Comparison of ENCODE assay signal across 8 cellular contexts in genomic region chr19:35135389-35135909, GRCh38. TPM values are rescaled to one million over a fixed set of nuclear protein-coding genes. Genes with fewer than 3 reads are reported as not detected.
DNase-seq lines count a peak whose midpoint lies in the region; ATAC-seq and TF ChIP-seq lines count a peak whose summit lies in the region.

No MANE protein-coding gene starts in this region.

- DNase-seq in CD4-positive, alpha-beta memory T cell, result peak; percentile 48 to 66 (median 52)
- peak in 1 of 2 experiments; percentile 71 for DNase-seq in PC-9
- peak; percentile 45 to 49 for DNase-seq in activated T-helper 1 cell treated with anti-CD3 and anti-CD28 coated beads, Interleukin-2, amount 50 U/mL, for 16 hours (ENCODE audit: low read depth in 1 of 2, low spot score in 1 of 2)
- DNase-seq in fibroblast of the aortic adventitia (ENCODE audit: low read depth), result peak; percentile 65
- peak; percentile 43 to 49 for DNase-seq in thyroid gland

- no peak overlapping the region for H3K27ac ChIP-seq in CD4-positive, alpha-beta memory T cell (ENCODE audit: low read depth, low read length)
- H3K27ac ChIP-seq in PC-9 (no peak overlapping the region), neural cell (ENCODE audit: low read length) (no peak overlapping the region), thyroid gland (peak overlapping the region in 1 of 3 donors; percentile 19)

- peak; percentile 93 for TF ChIP-seq CTCF in PC-9 (conservative IDR thresholded peaks at IDR 0.05)
- peak; percentile 88 for TF ChIP-seq CTCF in fibroblast of the aortic adventitia (IDR thresholded peaks at IDR 0.05; ENCODE audit: insufficient read depth, low read length)
- peak; percentile 72 for TF ChIP-seq CTCF in neural cell (IDR thresholded peaks at IDR 0.05; ENCODE audit: poor library complexity, severe bottlenecking)
- TF ChIP-seq CTCF in thyroid gland (IDR thresholded peaks at IDR 0.05), result peak; percentile 42 to 79 (median 68)

- H3K9me2 ChIP-seq in PC-9 (ENCODE audit: insufficient read depth), result no peaks in the 10 kb centered on the region
- no peaks in the 10 kb centered on the region for H3K9me2 ChIP-seq in neural cell (ENCODE audit: insufficient read depth, low read length)

- no peaks in the 10 kb centered on the region for H3K27me3 ChIP-seq in CD4-positive, alpha-beta memory T cell (ENCODE audit: insufficient read depth, low read length)
- H3K27me3 ChIP-seq in PC-9 (ENCODE audit: insufficient read depth, low read depth) (no peaks in the 10 kb centered on the region), neural cell (ENCODE audit: insufficient read depth, low read depth, low read length) (no peaks in the 10 kb centered on the region), thyroid gland (no peaks in the 10 kb centered on the region)

- no peaks in the 10 kb centered on the region for H3K27me3 Mint-ChIP-seq in CD4-positive, alpha-beta memory T cell

- peaks cover 0 to 4% of the 10 kb centered on the region in 2 donors for H3K36me3 Mint-ChIP-seq in CD4-positive, alpha-beta memory T cell

- intact Hi-C loops in CD4-positive, alpha-beta memory T cell (cut with micrococcal nuclease), result loop anchor here (1.0 kb wide), 1 partner anchor 21 kb away; no protein-coding TSS in a partner anchor
- intact Hi-C loops in PC-9 (cut with micrococcal nuclease; ENCODE audit: unreplicated experiment), result loop anchor here (1.0 kb wide), 2 partner anchors 21 to 68 kb away; no protein-coding TSS in a partner anchor
- intact Hi-C loops in thyroid gland (cut with DNase I), result no loop called here

- POLR2A ChIA-PET in CD4-positive, alpha-beta memory T cell (lab: Charles Lee; ENCODE audit: partially characterized antibody), result interaction anchor here (0.8 kb wide), 1 partner anchor 121 kb away, joined by 3 read pairs; no protein-coding TSS in a partner anchor
- POLR2A ChIA-PET in PC-9 (lab: Charles Lee; ENCODE audit: unreplicated experiment), result no interaction called here

- peak; percentile 62 for TF ChIP-seq RAD21 in neural cell (conservative IDR thresholded peaks at IDR 0.05)

- H3K4me1 Mint-ChIP-seq in CD4-positive, alpha-beta memory T cell, result peaks cover 2 to 21% (median 8%) of the 10 kb centered on the region in 4 donors

- H3K4me3 ChIP-seq in CD4-positive, alpha-beta memory T cell (ENCODE audit: low read length in 2 of 2), result no peak overlapping the region
- no peak overlapping the region for H3K4me3 ChIP-seq in PC-9
- no peak overlapping the region for H3K4me3 ChIP-seq in fibroblast of the aortic adventitia (ENCODE audit: low read depth, low read length)
- H3K4me3 ChIP-seq in neural cell (ENCODE audit: low read length), result no peak overlapping the region
- no peak overlapping the region for H3K4me3 ChIP-seq in thyroid gland (replicated peaks in 1 of 3)

- peak; percentile 60 for ATAC-seq in HG03432 (IDR thresholded peaks at IDR 0.05; ENCODE audit: unreplicated experiment)
- no peak for ATAC-seq in GM21723 (IDR thresholded peaks at IDR 0.05; ENCODE audit: unreplicated experiment)

- H3K27ac Mint-ChIP-seq in CD4-positive, alpha-beta memory T cell, result peak overlapping the region in 2 of 7 donors; percentile 6 to 71

- peaks cover 0 to 8% (median 0%) of the 10 kb centered on the region in 8 donors for H3K9me3 Mint-ChIP-seq in CD4-positive, alpha-beta memory T cell

- BruUV-seq in PC-9 (replicated peaks; lab: Mats Ljungman, UMichigan), result no TSS peak

- no peak for TF ChIP-seq EP300 in neural cell (conservative IDR thresholded peaks at IDR 0.05; ENCODE audit: poor library complexity, severe bottlenecking)

- H4K20me1 ChIP-seq in PC-9 (ENCODE audit: insufficient read depth) (no peaks in the 10 kb centered on the region), neural cell (ENCODE audit: insufficient read depth) (no peaks in the 10 kb centered on the region)

- no peak overlapping the region for H3K9ac ChIP-seq in neural cell (ENCODE audit: low read length)

- CTCF ChIA-PET in CD4-positive, alpha-beta memory T cell (lab: Charles Lee; ENCODE audit: partially characterized antibody), result interaction anchor here (1.0 to 3.6 kb wide), 8 partner anchors 7 to 328 kb away, joined by 3 to 20 read pairs (median 5); partner anchors contain the start of genes FXYD3 and FXYD5
- CTCF ChIA-PET in PC-9 (lab: Charles Lee), result interaction anchor here (0.6 to 1.0 kb wide), 2 partner anchors 18 to 21 kb away, joined by 3 to 4 read pairs; no protein-coding TSS in a partner anchor

- no peaks in the 10 kb centered on the region for H3K79me2 ChIP-seq in PC-9 (ENCODE audit: low read depth)
- no peaks in the 10 kb centered on the region for H3K79me2 ChIP-seq in neural cell (replicated peaks; ENCODE audit: insufficient read depth, low read length)

- H3K9me3 ChIP-seq in CD4-positive, alpha-beta memory T cell (ENCODE audit: control insufficient read depth in 1 of 2, low read length in 2 of 2), result no peaks in the 10 kb centered on the region
- H3K9me3 ChIP-seq in PC-9 (ENCODE audit: insufficient read depth, low read depth), result no peaks in the 10 kb centered on the region; the same call in 1 of the 2 replicates
- no peaks in the 10 kb centered on the region for H3K9me3 ChIP-seq in neural cell (ENCODE audit: low read length)
- no peaks in the 10 kb centered on the region for H3K9me3 ChIP-seq in thyroid gland

- no peaks in the 10 kb centered on the region for H3K36me3 ChIP-seq in CD4-positive, alpha-beta memory T cell (ENCODE audit: insufficient read depth, low read length)
- no peaks in the 10 kb centered on the region for H3K36me3 ChIP-seq in PC-9 (ENCODE audit: low read depth)
- no peaks in the 10 kb centered on the region for H3K36me3 ChIP-seq in neural cell (ENCODE audit: insufficient read depth, low read length)
- no peaks in the 10 kb centered on the region for H3K36me3 ChIP-seq in thyroid gland

- H3K4me1 ChIP-seq in CD4-positive, alpha-beta memory T cell (ENCODE audit: insufficient read depth, low read length), result peaks cover 1% of the 10 kb centered on the region
- H3K4me1 ChIP-seq in PC-9 (replicated peaks; ENCODE audit: insufficient read depth), result peaks cover 8% of the 10 kb centered on the region; the same call in 1 of the 2 replicates
- peaks cover 0 to 4% of the 10 kb centered on the region in 2 donors for H3K4me1 ChIP-seq in thyroid gland

- 0% methylated on average over 2 to 3 of the region's 7 CpGs for WGBS in thyroid gland, 2 donors

- no peak overlapping the region for H3K4me3 Mint-ChIP-seq in CD4-positive, alpha-beta memory T cell

- peaks cover under 1% of the 10 kb centered on the region; the same call in 1 of the 2 replicates for H3F3A ChIP-seq in PC-9 (ENCODE audit: insufficient read depth, low read depth)
- H3F3A ChIP-seq in neural cell (ENCODE audit: insufficient read depth, low read length, poor library complexity, severe bottlenecking), result no peaks in the 10 kb centered on the region

- no peak overlapping the region for H2AFZ ChIP-seq in PC-9
- H2AFZ ChIP-seq in neural cell (ENCODE audit: low read depth, low read length), result no peak overlapping the region

- H3K4me2 ChIP-seq in PC-9 (no peak overlapping the region), neural cell (ENCODE audit: low read length) (no peak overlapping the region)

- no peak for TF ChIP-seq POLR2A in thyroid gland (IDR thresholded peaks at IDR 0.05)

TF ChIP-seq in neural cell, 6 proteins besides CTCF, POLR2A, EP300 and RAD21:
- TF ChIP-seq SMC3 (conservative IDR thresholded peaks at IDR 0.05; ENCODE audit: poor library complexity), result peak; percentile 73
- TF ChIP-seq EZH2 (IDR thresholded peaks at IDR 0.05; ENCODE audit: borderline replicate concordance, insufficient read depth, low read length, poor library complexity, severe bottlenecking), result no peak

RNA-seq across cellular contexts. Expression of gene LGI4, which starts 0.6 kb away (rescaled TPM):
- under 1 TPM; 0.72 to 0.81 TPM for total RNA-seq in CD4-positive, alpha-beta memory T cell
- not detected for polyA plus RNA-seq in CD4-positive, alpha-beta memory T cell
- total RNA-seq in PC-9 (2021) (1.2 and 1.3 TPM in 2 replicates), fibroblast of the aortic adventitia (ENCODE audit: low replicate concordance) (0.09 and 3.7 TPM in 2 replicates), thyroid gland (10 to 100 TPM in 1 of 4 donors, 1 to 10 TPM in 3; 3.2 to 10.9 (median 6.9) TPM)
- polyA plus RNA-seq in neural cell, result 0.63 and 3.1 TPM in 2 replicates
- 0.49 and 0.81 TPM in 2 replicates for polyA minus RNA-seq in neural cell

RNA-seq across cellular contexts. Expression of gene FXYD1, which starts 3.2 kb away (rescaled TPM):
- 1 to 10 TPM; 3.6 to 4.4 TPM for total RNA-seq in CD4-positive, alpha-beta memory T cell
- 1 to 10 TPM in 1 of 2 donors, under 1 TPM in 1; 0.58 to 3.2 TPM for polyA plus RNA-seq in CD4-positive, alpha-beta memory T cell
- not detected in 2 replicates for total RNA-seq in PC-9 (2021)
- total RNA-seq in fibroblast of the aortic adventitia (ENCODE audit: low replicate concordance), result 2.5 and 6.5 TPM in 2 replicates
- polyA plus RNA-seq in neural cell, result not detected in 2 replicates
- not detected in 2 replicates for polyA minus RNA-seq in neural cell
- total RNA-seq in thyroid gland, result 10 to 100 TPM in 2 of 4 donors, 1 to 10 TPM in 2; 1.1 to 26.3 (median 8.8) TPM

RNA-seq across cellular contexts. Expression of gene FXYD7, which starts 7.6 kb away (rescaled TPM):
- 10 to 100 TPM in 1 of 2 experiments, 1 to 10 TPM in 1; 9.6 to 10.1 TPM for total RNA-seq in CD4-positive, alpha-beta memory T cell
- polyA plus RNA-seq in CD4-positive, alpha-beta memory T cell, result 10 to 100 TPM in 1 of 2 donors, 1 to 10 TPM in 1; 5.5 to 11.1 TPM
- not detected in 2 replicates for total RNA-seq in PC-9 (2021)
- not detected in 2 replicates for total RNA-seq in fibroblast of the aortic adventitia (ENCODE audit: low replicate concordance)
- polyA plus RNA-seq in neural cell, result 35.7 and 37.6 TPM in 2 replicates
- polyA minus RNA-seq in neural cell, result 19.5 and 27.2 TPM in 2 replicates
- 1 to 10 TPM in 1 of 4 donors, not detected in 3; 1.6 TPM for total RNA-seq in thyroid gland

RNA-seq across cellular contexts. Expression of gene FXYD5, which starts 19.1 kb away (rescaled TPM):
- total RNA-seq in CD4-positive, alpha-beta memory T cell, result 100 to 1,000 TPM; 473 to 484 TPM
- 100 to 1,000 TPM; 452 to 833 TPM for polyA plus RNA-seq in CD4-positive, alpha-beta memory T cell
- 137 and 181 TPM in 2 replicates for total RNA-seq in PC-9 (2021)
- total RNA-seq in fibroblast of the aortic adventitia (ENCODE audit: low replicate concordance), result 11.5 and 59.8 TPM in 2 replicates
- not detected in 2 replicates for polyA plus RNA-seq in neural cell
- polyA minus RNA-seq in neural cell, result 0.58 and 0.73 TPM in 2 replicates
- total RNA-seq in thyroid gland, result 10 to 100 TPM in 3 of 4 donors, 1 to 10 TPM in 1; 9.3 to 52.4 (median 19.6) TPM

RNA-seq across cellular contexts. Expression of gene FXYD3, which starts 19.8 kb away (rescaled TPM):
- not detected for total RNA-seq in CD4-positive, alpha-beta memory T cell
- not detected for polyA plus RNA-seq in CD4-positive, alpha-beta memory T cell
- total RNA-seq in PC-9 (2021), result 240 and 287 TPM in 2 replicates
- 1.3 TPM in 1 of 2 replicates, not detected in the other for total RNA-seq in fibroblast of the aortic adventitia (ENCODE audit: low replicate concordance)
- polyA plus RNA-seq in neural cell, result not detected in 2 replicates
- not detected in 2 replicates for polyA minus RNA-seq in neural cell
- 1 to 10 TPM in 1 of 4 donors, not detected in 3; 1.1 TPM for total RNA-seq in thyroid gland

Comparison
In these comparisons a context has a peak if more than half of its experiments do, and no peak if none do; other contexts are left out.
1. RNA of gene FXYD7, which starts 7.6 kb away (total RNA-seq): 9.6 to 10.1 TPM in CD4-positive, alpha-beta memory T cell; 1.6 TPM in thyroid gland, not detected in PC-9 and not detected in fibroblast of the aortic adventitia; every median in the first group is over 4 times any median in the second.
2. Peak in every context shown above with its lines, with median percentiles within 50 percentile points of each other: CTCF ChIP-seq.